ENCODE assay signal across 8 cellular contexts in genomic region chr4:89308161-89308500, GRCh38. TPM values are rescaled to one million over a fixed set of nuclear protein-coding genes. Genes with fewer than 3 reads are reported as not detected.
DNase-seq lines count a peak whose midpoint lies in the region; ATAC-seq, FAIRE-seq and TF ChIP-seq lines count a peak whose summit lies in the region.

No MANE protein-coding gene starts in this region.

- peak overlapping the region; percentile 90 for H3K4me3 ChIP-seq in GM23338
- H3K4me3 ChIP-seq in SJSA1 = peak overlapping the region; percentile 28; the same call in 1 of the 2 replicates
- H3K4me3 ChIP-seq in foreskin fibroblast (ENCODE audit: low read depth in 1 of 2, low read length in 2 of 2) = peak overlapping the region; percentile 47 to 50
- H3K4me3 ChIP-seq in retinal pigment epithelial cell (ENCODE audit: low read length) = peak overlapping the region; percentile 71

- H3K36me3 Mint-ChIP-seq in GM23338 (ENCODE audit: low read depth) = no peaks in the 10 kb centered on the region

- H3K4me3 Mint-ChIP-seq in GM23338 = peak overlapping the region; percentile 80

- H3K9me2 ChIP-seq in GM23338 (ENCODE audit: insufficient read depth) = no peaks in the 10 kb centered on the region

- peak overlapping the region; percentile 99 for H2AFZ ChIP-seq in GM23338

- H3K4me1 ChIP-seq in GM23338 (ENCODE audit: insufficient read depth) = peaks cover 18% of the 10 kb centered on the region
- peaks cover 4% of the 10 kb centered on the region for H3K4me1 ChIP-seq in SJSA1 (replicated peaks)

- peaks cover 19% of the 10 kb centered on the region for H3K4me1 Mint-ChIP-seq in GM23338

- H3K9me3 Mint-ChIP-seq in GM23338 = no peaks in the 10 kb centered on the region; the same call in 2 of the 3 replicates

- peak overlapping the region; percentile 97 for H3K4me2 ChIP-seq in GM23338

- no peaks in the 10 kb centered on the region for H3K79me2 ChIP-seq in GM23338 (replicated peaks; ENCODE audit: insufficient read depth)

- no peak overlapping the region for H3K27ac Mint-ChIP-seq in GM23338

- H4K20me1 ChIP-seq in GM23338 (replicated peaks; ENCODE audit: insufficient read depth) = no peaks in the 10 kb centered on the region

- H3K36me3 ChIP-seq in GM23338 (ENCODE audit: insufficient read depth) (no peaks in the 10 kb centered on the region), SJSA1 (no peaks in the 10 kb centered on the region)

- ATAC-seq in GM23338 (no peak), GM18520 (IDR thresholded peaks at IDR 0.05; ENCODE audit: unreplicated experiment) (no peak)

- H3K27me3 ChIP-seq in GM23338 (ENCODE audit: insufficient read depth) (peaks cover 23% of the 10 kb centered on the region), SJSA1 (replicated peaks) (peaks cover 27% of the 10 kb centered on the region)

- DNase-seq in GM23338 (ENCODE audit: low spot score) = no peak
- DNase-seq in SJSA1 (ENCODE audit: low read depth in 1 of 2, low spot score in 2 of 2) = no peak
- DNase-seq in foreskin fibroblast = peak in 1 of 2 donors; percentile 24
- no peak for DNase-seq in retinal pigment epithelial cell (ENCODE audit: low read depth)
- DNase-seq in retina = no peak
- DNase-seq in urothelium cell line (ENCODE audit: low spot score) = no peak
- DNase-seq in NCI-H2029 treated with DMSO at 0.1 percent for 48 hours (lab: John Stamatoyannopoulos, UW) = no peak

- no peak for TF ChIP-seq CTCF in GM23338 (conservative IDR thresholded peaks at IDR 0.05; ENCODE audit: low read depth in 2 of 2)
- TF ChIP-seq CTCF in foreskin fibroblast (IDR thresholded peaks at IDR 0.05; ENCODE audit: low read depth, low read length) = no peak
- no peak for TF ChIP-seq CTCF in retinal pigment epithelial cell (conservative IDR thresholded peaks at IDR 0.05; ENCODE audit: low read depth, low read length)

- no peak for FAIRE-seq in urothelium cell line (lab: Jason Lieb, UNC)

- no peak overlapping the region for H3K27ac ChIP-seq in GM23338 (ENCODE audit: low read depth)
- H3K27ac ChIP-seq in SJSA1 = no peak overlapping the region

- peaks cover 17% of the 10 kb centered on the region for H3K27me3 Mint-ChIP-seq in GM23338 (ENCODE audit: insufficient read depth, low read depth, poor library complexity)

- no peaks in the 10 kb centered on the region for H3K9me3 ChIP-seq in SJSA1 (replicated peaks)

- no peaks in the 10 kb centered on the region for H3F3A ChIP-seq in GM23338 (replicated peaks; ENCODE audit: low read depth)

TF ChIP-seq in GM23338, 12 proteins besides CTCF, POLR2A, EP300 and RAD21 (continues in another document):
- no peak for TF ChIP-seq ZNF331 (CRISPR knock-in tag; IDR thresholded peaks at IDR 0.05; ENCODE audit: low read depth)
- TF ChIP-seq POLR2AphosphoS5 (IDR thresholded peaks at IDR 0.05; ENCODE audit: low read depth) = no peak
- TF ChIP-seq CREB1 (CRISPR knock-in tag; IDR thresholded peaks at IDR 0.05; ENCODE audit: low read depth) = no peak
- TF ChIP-seq EZH2 (IDR thresholded peaks at IDR 0.05; ENCODE audit: low read depth, unreplicated experiment) = no peak
- TF ChIP-seq REST (IDR thresholded peaks at IDR 0.05; ENCODE audit: unreplicated experiment) = no peak
- TF ChIP-seq NANOG (IDR thresholded peaks at IDR 0.05; ENCODE audit: borderline replicate concordance) = no peak
- no peak for TF ChIP-seq ETS1 (IDR thresholded peaks at IDR 0.05)
- TF ChIP-seq JUNB (IDR thresholded peaks at IDR 0.05; ENCODE audit: unreplicated experiment) = no peak
- no peak for TF ChIP-seq ZNF462 (CRISPR knock-in tag; IDR thresholded peaks at IDR 0.05)

RNA-seq across cellular contexts. Expression of gene GPRIN3, which starts 0.5 kb away (rescaled TPM):
- total RNA-seq in GM23338 (2014; rRNA removed; shearing (Covaris generic)) = 3.2 TPM in 2 replicates
- polyA plus RNA-seq in GM23338 (2016; fragmentation: Nextera tagmentation; extraction: Ambion mirVana) = 0.49 and 0.74 TPM in 2 replicates
- total RNA-seq in SJSA1 (2014; rRNA removed; shearing (Covaris generic)) = not detected in 2 replicates

Comparison
In these comparisons a context has a peak if more than half of its experiments do, and no peak if none do; other contexts are left out.
1. H3K4me3 ChIP-seq: peak in every context shown above with its lines; median percentile 90 in GM23338; 71 in retinal pigment epithelial cell; 48 in foreskin fibroblast; 28 in SJSA1.